32 cellular contexts compared by ENCODE assay signal in genomic region chr10:46998595-46998994, GRCh38.
"Had no signal": no experiment of that assay in that cellular context is flagged by ENCODE, and none has a peak within 500 bp of the region (broad histone marks: within the 10 kb centered on the region; RNA-seq: fewer than 3 reads in every experiment).

No MANE protein-coding gene starts in this region.

- H3K36me3 ChIP-seq: adrenal gland, brain microvascular endothelial cell, breast epithelium had no signal

- H3K27ac ChIP-seq: adrenal gland, body of pancreas, brain microvascular endothelial cell, breast epithelium, VCaP had no signal

- H3K4me3 ChIP-seq: adrenal gland, body of pancreas, breast epithelium had no signal

- DNase-seq: activated B cell treated with CpG ODN at 0.5 μM for 24 hours; activated CD4-positive, alpha-beta memory T cell treated with anti-CD3 and anti-CD28 coated beads for 36 hours; activated CD4-positive, alpha-beta T cell treated with anti-CD3 and anti-CD28 coated beads for 4 hours; activated CD4-positive, alpha-beta T cell treated with anti-CD3 and anti-CD28 coated beads, Interleukin-2, amount 10 ng/mL, durations not matched to agents 24 days and 14 days; activated CD4-positive, alpha-beta T cell treated with anti-CD3 and anti-CD28 coated beads, Interleukin-2, amount 50 U/mL, for 1 hour; activated CD4-positive, alpha-beta T cell treated with anti-CD3 and anti-CD28 coated beads, Interleukin-2, amount 50 U/mL, for 4 hours; activated CD4-positive, CD25-positive, alpha-beta regulatory T cell treated with anti-CD3 and anti-CD28 coated beads, Interleukin-2, amount 50 U/mL, for 72 hours; activated CD8-positive, alpha-beta memory T cell treated with anti-CD3 and anti-CD28 coated beads, Interleukin-2, amount 50 U/mL, for 4 hours; activated CD8-positive, alpha-beta T cell treated with anti-CD3 and anti-CD28 coated beads for 36 hours; activated effector memory CD4-positive, alpha-beta T cell treated with anti-CD3 and anti-CD28 coated beads, Interleukin-2, amount 50 U/mL, for 16 hours; activated gamma-delta T cell treated with Interleukin-2 at 50 U/mL for 16 hours; activated naive CD4-positive, alpha-beta T cell; activated naive CD4-positive, alpha-beta T cell treated with anti-CD3 and anti-CD28 coated beads for 36 hours; activated naive CD4-positive, alpha-beta T cell treated with anti-CD3 and anti-CD28 coated beads, Interleukin-2, amount 50 U/mL, for 16 hours; activated naive CD8-positive, alpha-beta T cell treated with anti-CD3 and anti-CD28 coated beads for 36 hours; activated T-cell treated with anti-CD3 and anti-CD28 coated beads for 4 hours; activated T-cell treated with anti-CD3 and anti-CD28 coated beads, Interleukin-2, amount 50 U/mL, for 1 hour; activated T-cell treated with anti-CD3 and anti-CD28 coated beads, Interleukin-2, amount 50 U/mL, for 4 hours; activated T-cell treated with anti-CD3 and anti-CD28 coated beads, Interleukin-2, amount 50 U/mL, for 72 hours; adrenal gland; amniotic stem cell; aorta; body of pancreas; brain microvascular endothelial cell; central memory CD4-positive, alpha-beta T cell; T-helper 1 cell; T-helper 2 cell; T-helper 9 cell had no signal

- H3K27me3 ChIP-seq: adrenal gland, body of pancreas, brain microvascular endothelial cell, breast epithelium had no signal

- H3K4me1 ChIP-seq: body of pancreas, breast epithelium had no signal

- ATAC-seq: activated CD8-positive, alpha-beta T cell treated with anti-CD3 and anti-CD28 coated beads for 36 hours; activated naive CD4-positive, alpha-beta T cell treated with anti-CD3 and anti-CD28 coated beads, Interleukin-2, amount 50 U/mL, for 72 hours; activated T-cell treated with anti-CD3 and anti-CD28 coated beads, Interleukin-2, amount 50 U/mL, for 4 hours; activated T-cell treated with anti-CD3 and anti-CD28 coated beads, Interleukin-2, amount 50 U/mL, for 72 hours; activated T-helper 17 cell treated with anti-CD3 and anti-CD28 coated beads, Interleukin-2, amount 50 U/mL, for 72 hours; body of pancreas had no signal

- H3K9me3 ChIP-seq: adrenal gland, body of pancreas, breast epithelium had no signal
